In genomic region chr10:44752451-44753441, GRCh38 we compare ENCODE assay signal across 11 cellular contexts.
DNase-seq lines count a peak whose midpoint lies in the region; TF ChIP-seq lines count a peak whose summit lies in the region.
"Had no signal": no experiment of that assay in that cellular context is flagged by ENCODE, and none has a peak within 500 bp of the region (broad histone marks: within the 10 kb centered on the region; RNA-seq: fewer than 3 reads in every experiment).

No MANE protein-coding gene starts in this region.

- no peaks in the 10 kb centered on the region for H3K36me3 Mint-ChIP-seq in activated CD4-positive, alpha-beta memory T cell treated with anti-CD3 and anti-CD28 coated beads, Interleukin-2, amount 10 ng/mL, durations not matched to agents 7 days and 5 days (ENCODE audit: low read depth)

- H3K9me3 Mint-ChIP-seq in activated CD4-positive, alpha-beta memory T cell treated with anti-CD3 and anti-CD28 coated beads, Interleukin-2, amount 10 ng/mL, durations not matched to agents 7 days and 5 days: no peaks in the 10 kb centered on the region

- H3K4me3 Mint-ChIP-seq in activated CD4-positive, alpha-beta memory T cell treated with anti-CD3 and anti-CD28 coated beads, Interleukin-2, amount 10 ng/mL, durations not matched to agents 7 days and 5 days: no peak overlapping the region

- H3K4me1 ChIP-seq in skeletal muscle satellite cell (ENCODE audit: control insufficient read depth, insufficient read depth, low read length) (peaks cover 33% of the 10 kb centered on the region), ascending aorta (peaks cover 0 to 17% of the 10 kb centered on the region in 2 donors)
- H3K4me1 ChIP-seq: suprapubic skin had no signal

- H3K36me3 ChIP-seq in skeletal muscle satellite cell (ENCODE audit: insufficient read depth, low read length) (no peaks in the 10 kb centered on the region), ascending aorta (no peaks in the 10 kb centered on the region)
- H3K36me3 ChIP-seq: suprapubic skin had no signal

- no peaks in the 10 kb centered on the region for H3K4me1 Mint-ChIP-seq in activated CD4-positive, alpha-beta memory T cell treated with anti-CD3 and anti-CD28 coated beads, Interleukin-2, amount 10 ng/mL, durations not matched to agents 7 days and 5 days

- TF ChIP-seq CTCF in fibroblast of pulmonary artery (IDR thresholded peaks at IDR 0.05; ENCODE audit: low read length, missing control alignments): no peak
- no peak for TF ChIP-seq CTCF in ascending aorta (IDR thresholded peaks at IDR 0.05)

- no peak overlapping the region for H3K27ac ChIP-seq in ascending aorta
- H3K27ac ChIP-seq: suprapubic skin had no signal

- peak overlapping the region; percentile 32 for H3K4me2 ChIP-seq in skeletal muscle satellite cell (ENCODE audit: low read length)

- no peaks in the 10 kb centered on the region for H3K9me3 ChIP-seq in skeletal muscle satellite cell (replicated peaks; ENCODE audit: low read length)
- H3K9me3 ChIP-seq in ascending aorta: no peaks in the 10 kb centered on the region

- H3K9ac ChIP-seq in skeletal muscle satellite cell (ENCODE audit: low read depth, low read length): peak overlapping the region; percentile 1

- H3K27me3 Mint-ChIP-seq in activated CD4-positive, alpha-beta memory T cell treated with anti-CD3 and anti-CD28 coated beads, Interleukin-2, amount 10 ng/mL, durations not matched to agents 7 days and 5 days: no peaks in the 10 kb centered on the region

- intact Hi-C loops in ascending aorta (cut with DNase I): no loop called here

- H3K27ac Mint-ChIP-seq in activated CD4-positive, alpha-beta memory T cell treated with anti-CD3 and anti-CD28 coated beads, Interleukin-2, amount 10 ng/mL, durations not matched to agents 7 days and 5 days: no peak overlapping the region

- POLR2A ChIA-PET in activated CD4-positive, alpha-beta memory T cell treated with anti-CD3 and anti-CD28 coated beads, Interleukin-2, amount 10 ng/mL, durations not matched to agents 7 days and 5 days (lab: Charles Lee): no interaction called here

- no peak overlapping the region for H3K4me3 ChIP-seq in fibroblast of pulmonary artery (replicated peaks; ENCODE audit: low read depth, low read length)
- H3K4me3 ChIP-seq in skeletal muscle satellite cell (ENCODE audit: low read length): no peak overlapping the region
- H3K4me3 ChIP-seq in ascending aorta: no peak overlapping the region
- H3K4me3 ChIP-seq: suprapubic skin had no signal

- peak; percentile 94 for DNase-seq in H4 (ENCODE audit: low spot score)
- peak; percentile 88 for DNase-seq in fibroblast of pulmonary artery (ENCODE audit: low read depth)
- no peak for DNase-seq in activated CD4-positive, alpha-beta memory T cell treated with anti-CD3 and anti-CD28 coated beads, Interleukin-2, amount 10 ng/mL, durations not matched to agents 7 days and 5 days
- DNase-seq in ascending aorta (ENCODE audit: low spot score in 2 of 2): no peak
- DNase-seq in cerebellar nuclear complex (lab: John Stamatoyannopoulos, UW): no peak
- DNase-seq in mucosa of gallbladder (ENCODE audit: low spot score): no peak
- DNase-seq: activated CD4-positive, CD25-positive, alpha-beta regulatory T cell treated with anti-CD3 and anti-CD28 coated beads, Interleukin-2, amount 50 U/mL, for 72 hours; NK-92 treated with Interleukin-12 subunit alpha and Interleukin-12 subunit beta, amount 100 ng/mL, for 24 hours had no signal

- H3K27me3 ChIP-seq in skeletal muscle satellite cell (ENCODE audit: control insufficient read depth, insufficient read depth, low read length) (no peaks in the 10 kb centered on the region), ascending aorta (no peaks in the 10 kb centered on the region)
- H3K27me3 ChIP-seq: suprapubic skin had no signal

- CTCF ChIA-PET in activated CD4-positive, alpha-beta memory T cell treated with anti-CD3 and anti-CD28 coated beads, Interleukin-2, amount 10 ng/mL, durations not matched to agents 7 days and 5 days (lab: Charles Lee): no interaction called here

TF ChIP-seq in PFSK-1, 5 proteins besides CTCF, POLR2A, EP300 and RAD21:
- TF ChIP-seq REST (IDR thresholded peaks at IDR 0.05; ENCODE audit: insufficient read depth in 1 of 2, low read depth in 2 of 2, low read length in 2 of 2) (peak in 1 of 2 experiments; percentile 33; a peak in 1 of 4 replicates), SIN3A (IDR thresholded peaks at IDR 0.05; ENCODE audit: borderline replicate concordance, insufficient read depth, low read length) (no peak), TAF1 (IDR thresholded peaks at IDR 0.05; ENCODE audit: borderline replicate concordance, insufficient read depth, low read length) (peak; percentile 56; the same call in 1 of the 2 replicates)

Comparison
In these comparisons a context has a peak if more than half of its experiments do, and no peak if none do; other contexts are left out.
1. DNase-seq: peak in H4 (single experiment) and fibroblast of pulmonary artery (single experiment); none in activated CD4-positive, alpha-beta memory T cell treated with anti-CD3 and anti-CD28 coated beads, Interleukin-2, amount 10 ng/mL, durations not matched to agents 7 days and 5 days (single experiment), ascending aorta (0 of 2), cerebellar nuclear complex (0 of 2) and mucosa of gallbladder (single experiment).